34 cellular contexts compared by ENCODE assay signal in the genomic region with DNA sequence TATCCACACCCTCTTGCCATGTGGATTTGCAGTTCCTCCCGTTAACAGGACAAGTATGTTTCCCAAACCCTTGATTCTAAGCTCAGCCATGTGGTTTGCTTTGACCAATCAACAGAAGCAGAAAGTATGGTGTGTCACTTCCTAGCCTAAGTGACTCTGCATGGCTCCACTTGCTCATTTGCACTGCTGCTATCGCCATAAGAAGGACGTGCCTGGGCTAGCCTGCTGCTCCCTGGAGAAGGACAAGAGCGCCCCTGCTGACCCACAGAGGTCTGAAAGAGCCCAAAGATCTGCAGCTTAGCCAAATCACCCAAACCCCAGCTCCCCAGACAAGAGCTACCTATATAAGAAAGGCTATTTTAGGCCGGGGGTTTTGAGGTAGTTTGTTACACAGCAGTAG. TPM values are rescaled to one million over a fixed set of nuclear protein-coding genes. Genes with fewer than 3 reads are reported as not detected.
DNase-seq lines count a peak whose midpoint lies in the region; ATAC-seq and TF ChIP-seq lines count a peak whose summit lies in the region.
"Had no signal": no experiment of that assay in that cellular context is flagged by ENCODE, and none has a peak within 500 bp of the region (broad histone marks: within the 10 kb centered on the region; RNA-seq: fewer than 3 reads in every experiment).

No MANE protein-coding gene starts in this region.

- TF ChIP-seq CTCF in BE2C (IDR thresholded peaks at IDR 0.05; ENCODE audit: low read depth, low read length) (peak; percentile 24; the same call in 1 of the 2 replicates), H9 (conservative IDR thresholded peaks at IDR 0.05) (peak; percentile 43; the same call in 2 of the 3 replicates)

- H3K79me2 ChIP-seq in H9 (ENCODE audit: insufficient read depth, low read length): no peaks in the 10 kb centered on the region

- peaks cover 8 to 12% of the 10 kb centered on the region in 2 experiments for H3K4me1 Mint-ChIP-seq in H9

- peaks cover 0 to 3% of the 10 kb centered on the region in 2 experiments; a peak in 1 of 5 replicates for H3K9me3 Mint-ChIP-seq in H9
- H3K9me3 Mint-ChIP-seq: effector memory CD8-positive, alpha-beta T cell; naive thymus-derived CD4-positive, alpha-beta T cell had no signal

- in situ Hi-C loops in ACHN (cut with HindIII; ENCODE audit: low pct_ligation_motif_present, low pct_unique_long_range_greater_than_20kb, low sequenced_read_pairs): no loop called here

- no peak overlapping the region for H3K23ac ChIP-seq in H9 (ENCODE audit: insufficient read length, low read depth, low read length)

- no peak overlapping the region for H2BK12ac ChIP-seq in H9 (ENCODE audit: insufficient read length, low read depth, low read length)

- DNase-seq in BE2C (peak; percentile 19), H9 (peak; percentile 74), OCI-M1 (lab: John Stamatoyannopoulos, UW) (peak; percentile 26), erythroblast (lab: John Stamatoyannopoulos, UW) (peak; percentile 20 to 22), caudate nucleus (lab: John Stamatoyannopoulos, UW) (no peak), ACHN (no peak)
- no peak for DNase-seq in stimulated activated CD4-positive, alpha-beta T cell treated with anti-CD3 and anti-CD28 coated beads, Interleukin-2, amount 100 ng/mL, for 48 hours
- DNase-seq: activated CD4-positive, alpha-beta T cell treated with anti-CD3 and anti-CD28 coated beads, Interleukin-2, amount 50 U/mL, for 4 hours; activated CD4-positive, CD25-positive, alpha-beta regulatory T cell; activated naive CD4-positive, alpha-beta T cell treated with anti-CD3 and anti-CD28 coated beads, Interleukin-2, amount 50 U/mL, for 16 hours; anterior cingulate cortex; DND-41; effector memory CD8-positive, alpha-beta T cell; esophagus squamous epithelium; hippocampal formation; left lung; naive thymus-derived CD4-positive, alpha-beta T cell; NCI-H1048; NCI-H2081; NCI-H345; NK-92 treated with Interleukin-12 subunit alpha and Interleukin-12 subunit beta, amount 100 ng/mL, for 24 hours; psoas muscle; SIG-M5; stimulated activated CD4-positive, alpha-beta T cell treated with anti-CD3 and anti-CD28 coated beads, Interleukin-15, amount 100 ng/mL, for 24 hours; stimulated activated naive CD4-positive, alpha-beta T cell treated with Interleukin-2 at 50 U/mL for 16 hours; T-helper 9 cell had no signal

- no peak overlapping the region for H3K27ac ChIP-seq in H9 (ENCODE audit: insufficient read length, low read depth, low read length)
- H3K27ac ChIP-seq in caudate nucleus (ENCODE audit: low read depth, low read length): no peak overlapping the region
- H3K27ac ChIP-seq: C4-2B, cardiac muscle cell, coronary artery, esophagus squamous epithelium, gastroesophageal sphincter, KMS-11, left lung, psoas muscle had no signal

- no peaks in the 10 kb centered on the region for H3K23me2 ChIP-seq in H9 (ENCODE audit: insufficient read length, low read depth, low read length, poor library complexity, severe bottlenecking)

- WGBS in H9 (ENCODE audit: extremely low coverage, insufficient read length, low lambda C conversion rate): no CpG with 5 or more reads among the region's 5 CpGs

- peaks cover 0 to 40% (median 16%) of the 10 kb centered on the region in 3 experiments; a peak in 6 of 7 replicates for H3K36me3 Mint-ChIP-seq in H9 (ENCODE audit: insufficient read depth in 1 of 3, low read depth in 3 of 3)

- no peak overlapping the region for H3K56ac ChIP-seq in H9 (ENCODE audit: insufficient read length, low read depth, low read length)

- no peak overlapping the region for H3K4ac ChIP-seq in H9 (ENCODE audit: low read depth, low read length)

- no peaks in the 10 kb centered on the region for H3K27me3 Mint-ChIP-seq in H9 (ENCODE audit: low read depth)
- H3K27me3 Mint-ChIP-seq: effector memory CD8-positive, alpha-beta T cell; naive thymus-derived CD4-positive, alpha-beta T cell had no signal

- H3K27me3 ChIP-seq in BE2C (no peaks in the 10 kb centered on the region), H9 (ENCODE audit: insufficient read depth, low read length) (no peaks in the 10 kb centered on the region)
- H3K27me3 ChIP-seq: cardiac muscle cell, esophagus squamous epithelium, gastroesophageal sphincter, left lung had no signal

- H3K36me3 ChIP-seq in BE2C: peaks cover 3% of the 10 kb centered on the region; the same call in 1 of the 2 replicates

- H2AFZ ChIP-seq in H9 (ENCODE audit: low read length): no peak overlapping the region

- H3K18ac ChIP-seq in H9 (ENCODE audit: insufficient read length, low read depth, low read length): no peak overlapping the region

- no peak overlapping the region for H3K4me3 ChIP-seq in BE2C (ENCODE audit: low read depth, low read length)
- H3K4me3 ChIP-seq: cardiac muscle cell, coronary artery, esophagus squamous epithelium, gastroesophageal sphincter, left lung, psoas muscle had no signal

- no peaks in the 10 kb centered on the region for H3K79me1 ChIP-seq in H9 (ENCODE audit: insufficient read depth, low read depth, low read length, poor library complexity, severe bottlenecking)

- no peak overlapping the region for H3K9ac ChIP-seq in H9 (ENCODE audit: extremely low read depth, insufficient read length, low read length)
- H3K9ac ChIP-seq: KMS-11 had no signal

- no peak for ATAC-seq in HG02798 (IDR thresholded peaks at IDR 0.05; ENCODE audit: poor library complexity, unreplicated experiment)
- ATAC-seq: effector memory CD8-positive, alpha-beta T cell; gastroesophageal sphincter; HCT116; left lung; naive thymus-derived CD4-positive, alpha-beta T cell; psoas muscle had no signal

- H3T11ph ChIP-seq in H9 (ENCODE audit: low read length): no peak overlapping the region

- no peak overlapping the region for H3K4me3 Mint-ChIP-seq in H9
- H3K4me3 Mint-ChIP-seq: effector memory CD8-positive, alpha-beta T cell; naive thymus-derived CD4-positive, alpha-beta T cell had no signal

- H3K9me3 ChIP-seq in BE2C (no peaks in the 10 kb centered on the region), H9 (ENCODE audit: control insufficient read depth, low read depth, low read length) (no peaks in the 10 kb centered on the region)
- H3K9me3 ChIP-seq: esophagus squamous epithelium, gastroesophageal sphincter, left lung, psoas muscle had no signal

- H4K91ac ChIP-seq in H9 (ENCODE audit: insufficient read length, low read depth, low read length): no peak overlapping the region

- H3K4me1 ChIP-seq in BE2C (no peaks in the 10 kb centered on the region), H9 (ENCODE audit: insufficient read depth, low read length) (peaks cover 3% of the 10 kb centered on the region; the same call in 1 of the 2 replicates)
- H3K4me1 ChIP-seq: psoas muscle had no signal

- no peak overlapping the region for H2BK120ac ChIP-seq in H9 (ENCODE audit: low read depth, low read length, poor library complexity, severe bottlenecking)

- H2BK20ac ChIP-seq in H9 (ENCODE audit: low read depth, low read length, poor library complexity, severe bottlenecking): no peak overlapping the region

- TF ChIP-seq POLR2A in erythroblast (IDR thresholded peaks at IDR 0.05; ENCODE audit: low read length): no peak

- H2BK5ac ChIP-seq in H9 (ENCODE audit: insufficient read length, low read length): no peak overlapping the region

- no peak overlapping the region for H4K8ac ChIP-seq in H9 (replicated peaks; ENCODE audit: insufficient read length, low read depth, low read length)

- no peak overlapping the region for H3K14ac ChIP-seq in H9 (ENCODE audit: insufficient read depth, low read length)

- no peak overlapping the region for H2BK15ac ChIP-seq in H9 (ENCODE audit: low read depth, low read length)

- H3K27ac Mint-ChIP-seq in H9: peak overlapping the region in 1 of 3 experiments; percentile 61; a peak in 1 of 7 replicates

- H2AK5ac ChIP-seq in H9 (ENCODE audit: insufficient read length, low read length): no peak overlapping the region

- no peak overlapping the region for H4K5ac ChIP-seq in H9 (ENCODE audit: insufficient read length, low read depth, low read length)

- H4K20me1 ChIP-seq in H9 (ENCODE audit: control insufficient read depth, insufficient read depth, insufficient read length): no peaks in the 10 kb centered on the region

- no peak overlapping the region for H3K4me2 ChIP-seq in H9 (ENCODE audit: insufficient read depth, insufficient read length, low read length)
- H3K4me2 ChIP-seq: KMS-11 had no signal

RNA-seq across cellular contexts. Expression of gene TBRG1, which starts 18.0 kb away (rescaled TPM):
- 36.6 TPM for polyA plus RNA-seq in BE2C (2012; ENCODE audit: insufficient read depth, insufficient read length, low read depth)
- total RNA-seq in H9 (2021): 23.9 and 25.8 TPM in 2 replicates

RNA-seq across cellular contexts. Expression of gene PANX3, which starts 29.4 kb away (rescaled TPM):
- polyA plus RNA-seq in BE2C (2012; ENCODE audit: insufficient read depth, insufficient read length, low read depth): 0.26 TPM
- total RNA-seq in H9 (2021): not detected in 2 replicates
- total RNA-seq: cardiac muscle cell; esophagus squamous epithelium; left lung; naive thymus-derived CD4-positive, alpha-beta T cell; psoas muscle; urinary bladder had no signal
- polyA plus RNA-seq: cardiac muscle cell; naive thymus-derived CD4-positive, alpha-beta T cell; psoas muscle; urinary bladder had no signal

RNA-seq across cellular contexts. Expression of gene SIAE, which starts 32.9 kb away (rescaled TPM):
- polyA plus RNA-seq in BE2C (2012; ENCODE audit: insufficient read depth, insufficient read length, low read depth): 5.0 TPM
- 4.7 and 5.6 TPM in 2 replicates for total RNA-seq in H9 (2021)

RNA-seq across cellular contexts. Expression of gene SPA17, which starts 33.0 kb away (rescaled TPM):
- polyA plus RNA-seq in BE2C (2012; ENCODE audit: insufficient read depth, insufficient read length, low read depth): 1.6 TPM
- total RNA-seq in H9 (2021): 6.9 and 7.2 TPM in 2 replicates

Comparison
In these comparisons a context has a peak if more than half of its experiments do, and no peak if none do; other contexts are left out.
1. DNase-seq: peak in BE2C (single experiment), H9 (single experiment), OCI-M1 (single experiment) and erythroblast (2 of 2); none in caudate nucleus (0 of 61), ACHN (single experiment) and stimulated activated CD4-positive, alpha-beta T cell treated with anti-CD3 and anti-CD28 coated beads, Interleukin-2, amount 100 ng/mL, for 48 hours (0 of 2).